ENCODE assay signal across 14 cellular contexts in genomic region chr22:46472722-46473016, GRCh38.
DNase-seq lines count a peak whose midpoint lies in the region; ATAC-seq and TF ChIP-seq lines count a peak whose summit lies in the region.
"Had no signal": no experiment of that assay in that cellular context is flagged by ENCODE, and none has a peak within 500 bp of the region (broad histone marks: within the 10 kb centered on the region; RNA-seq: fewer than 3 reads in every experiment).

No MANE protein-coding gene starts in this region.

- intact Hi-C loops in HCT116 (cut with micrococcal nuclease), result no loop called here
- intact Hi-C loops in psoas muscle (cut with DNase I), result no loop called here

- H3K27me3 ChIP-seq in HCT116 (ENCODE audit: insufficient read depth, low read length) (no peaks in the 10 kb centered on the region), osteoblast (ENCODE audit: insufficient read depth, low read length) (peaks cover 10% of the 10 kb centered on the region), psoas muscle (ENCODE audit: insufficient read depth in 3 of 3, low read length in 2 of 3) (peaks cover 0 to 32% (median 5%) of the 10 kb centered on the region in 3 donors)

- H3K36me3 ChIP-seq in HCT116 (ENCODE audit: control insufficient read depth in 1 of 2, insufficient read depth in 2 of 2, low read length in 2 of 2) (no peaks in the 10 kb centered on the region), osteoblast (ENCODE audit: insufficient read depth, low read length) (no peaks in the 10 kb centered on the region), psoas muscle (ENCODE audit: insufficient read depth in 1 of 2, low read depth in 1 of 2) (no peaks in the 10 kb centered on the region)

- peaks cover 9 to 17% of the 10 kb centered on the region in 2 donors for H3K4me1 Mint-ChIP-seq in natural killer cell treated with Interleukin-12 subunit alpha and Interleukin-12 subunit beta and Interleukin-15 and Interleukin-18, amount 100 ng/mL, for 72 hours (ENCODE audit: low read depth in 2 of 2)

- H4K20me1 ChIP-seq in HCT116 (ENCODE audit: insufficient read depth) (no peaks in the 10 kb centered on the region), osteoblast (ENCODE audit: insufficient read depth, low read length) (no peaks in the 10 kb centered on the region)

- TF ChIP-seq POLR2A in HCT116 (IDR thresholded peaks at IDR 0.05; ENCODE audit: borderline replicate concordance, extremely low read depth, insufficient read depth, insufficient read length), result no peak

- no peaks in the 10 kb centered on the region for H3K9me3 ChIP-seq in HCT116 (ENCODE audit: control insufficient read depth in 1 of 2, insufficient read depth in 1 of 2, low read depth in 1 of 2, low read length in 2 of 2)
- no peaks in the 10 kb centered on the region for H3K9me3 ChIP-seq in osteoblast (ENCODE audit: low read depth, low read length)
- H3K9me3 ChIP-seq in psoas muscle, result no peaks in the 10 kb centered on the region

- H3K4me3 Mint-ChIP-seq in natural killer cell treated with Interleukin-12 subunit alpha and Interleukin-12 subunit beta and Interleukin-15 and Interleukin-18, amount 100 ng/mL, for 72 hours, result no peak overlapping the region
- H3K4me3 Mint-ChIP-seq: CD4-positive, alpha-beta memory T cell had no signal

- no peak overlapping the region for H3K9ac ChIP-seq in HCT116 (ENCODE audit: low read length)

- TF ChIP-seq RAD21 in HCT116 (IDR thresholded peaks at IDR 0.05; ENCODE audit: low read depth), result no peak

- H3K9me3 Mint-ChIP-seq in natural killer cell treated with Interleukin-12 subunit alpha and Interleukin-12 subunit beta and Interleukin-15 and Interleukin-18, amount 100 ng/mL, for 72 hours, result no peaks in the 10 kb centered on the region

- no peak overlapping the region for H2AFZ ChIP-seq in HCT116 (ENCODE audit: low read depth, low read length, poor library complexity, severe bottlenecking)
- H2AFZ ChIP-seq in osteoblast (ENCODE audit: low read length), result no peak overlapping the region

- H3K4me2 ChIP-seq in HCT116 (ENCODE audit: low read length) (0 out of 2 replicates have a peak overlapping the region, but pooled peaks have one; percentile 74), osteoblast (ENCODE audit: insufficient read depth, low read length) (no peak overlapping the region)

- H3K9me2 ChIP-seq in HCT116 (ENCODE audit: insufficient read depth), result no peaks in the 10 kb centered on the region

- CTCF ChIA-PET in HCT116 (lab: Charles Lee), result no interaction called here
- CTCF ChIA-PET in RWPE1 (lab: Yijun Ruan, JAX), result no interaction called here

- POLR2A ChIA-PET in HCT116 (lab: Charles Lee), result no interaction called here
- POLR2A ChIA-PET in RWPE1 (lab: Yijun Ruan, JAX; ENCODE audit: low non-redundant PET), result no interaction called here

- H3K27ac ChIP-seq in HCT116 (ENCODE audit: low read depth, low read length), result no peak overlapping the region
- H3K27ac ChIP-seq in RWPE1, result peak overlapping the region; percentile 10; the same call in 1 of the 2 replicates
- H3K27ac ChIP-seq in osteoblast (ENCODE audit: low read depth, low read length), result no peak overlapping the region
- no peak overlapping the region for H3K27ac ChIP-seq in psoas muscle

- H3K4me1 ChIP-seq in HCT116 (ENCODE audit: control insufficient read depth in 1 of 2, insufficient read depth in 2 of 2, low read length in 2 of 2), result peaks cover 16 to 21% of the 10 kb centered on the region in 2 experiments
- no peaks in the 10 kb centered on the region for H3K4me1 ChIP-seq in osteoblast (ENCODE audit: insufficient read depth, low read length)
- no peaks in the 10 kb centered on the region for H3K4me1 ChIP-seq in psoas muscle

- WGBS in psoas muscle, 3 donors, result 78 to 83% (median 82%) methylated on average over 8 of the region's 8 CpGs

- DNase-seq in HCT116 (ENCODE audit: low read depth, low spot score), result no peak
- DNase-seq in RWPE1 (ENCODE audit: low spot score), result no peak
- peak; percentile 32 for DNase-seq in osteoblast (ENCODE audit: insufficient read length, low spot score, missing footprints)
- DNase-seq in natural killer cell treated with Interleukin-12 subunit alpha and Interleukin-12 subunit beta and Interleukin-15 and Interleukin-18, amount 100 ng/mL, for 72 hours (ENCODE audit: low spot score), result no peak
- no peak for DNase-seq in psoas muscle
- no peak for DNase-seq in dedifferentiated amniotic fluid mesenchymal stem cell (ENCODE audit: extremely low spot score)
- DNase-seq: C1 segment of cervical spinal cord; Calu3; CD4-positive, alpha-beta memory T cell; COR-L47; DMS79 treated with DMSO at 0.1 percent for 48 hours; GF-D8; GOT3; HCEC 1CT had no signal

- TF ChIP-seq CTCF in HCT116 (IDR thresholded peaks at IDR 0.05 in 2 of 3, conservative IDR thresholded peaks at IDR 0.05 in 1 of 3; ENCODE audit: borderline replicate concordance in 1 of 3, insufficient read depth in 1 of 3, low read depth in 2 of 3, low read length in 2 of 3) (no peak), RWPE1 (conservative IDR thresholded peaks at IDR 0.05; ENCODE audit: low read depth) (no peak), osteoblast (IDR thresholded peaks at IDR 0.05; ENCODE audit: extremely low read depth, low read depth, low read length) (no peak), psoas muscle (IDR thresholded peaks at IDR 0.05) (no peak)

- ATAC-seq in HCT116 (no peak), psoas muscle (no peak)
- ATAC-seq in natural killer cell treated with Interleukin-12 subunit alpha and Interleukin-12 subunit beta and Interleukin-15 and Interleukin-18, amount 100 ng/mL, for 72 hours, result no peak

- RAD21 ChIA-PET in HCT116 (lab: Charles Lee; ENCODE audit: low non-redundant PET in 1 of 2, low total read pairs in 2 of 2, uncharacterized antibody in 2 of 2, unreplicated experiment in 2 of 2), result no interaction called here

- no peak overlapping the region for H3K4me3 ChIP-seq in HCT116 (replicated peaks in 1 of 2; ENCODE audit: low read depth in 1 of 2, low read length in 2 of 2)
- H3K4me3 ChIP-seq in osteoblast (ENCODE audit: insufficient read depth, low read length), result no peak overlapping the region
- H3K4me3 ChIP-seq in psoas muscle, result no peak overlapping the region

- no TSS peak for BruUV-seq in HCT116 (replicated peaks; lab: Mats Ljungman, UMichigan)

- no peaks in the 10 kb centered on the region for H3K36me3 Mint-ChIP-seq in natural killer cell treated with Interleukin-12 subunit alpha and Interleukin-12 subunit beta and Interleukin-15 and Interleukin-18, amount 100 ng/mL, for 72 hours
- H3K36me3 Mint-ChIP-seq: CD4-positive, alpha-beta memory T cell had no signal

- peaks cover 0 to 5% of the 10 kb centered on the region in 2 donors for H3K27me3 Mint-ChIP-seq in natural killer cell treated with Interleukin-12 subunit alpha and Interleukin-12 subunit beta and Interleukin-15 and Interleukin-18, amount 100 ng/mL, for 72 hours

- no peak overlapping the region for H3K27ac Mint-ChIP-seq in natural killer cell treated with Interleukin-12 subunit alpha and Interleukin-12 subunit beta and Interleukin-15 and Interleukin-18, amount 100 ng/mL, for 72 hours
- H3K27ac Mint-ChIP-seq: CD4-positive, alpha-beta memory T cell had no signal

- H3K79me2 ChIP-seq in HCT116 (ENCODE audit: insufficient read depth, low read length) (no peaks in the 10 kb centered on the region), osteoblast (ENCODE audit: insufficient read depth, low read length) (no peaks in the 10 kb centered on the region)

TF ChIP-seq in HCT116, 20 proteins besides CTCF, POLR2A, EP300 and RAD21:
- TF ChIP-seq POLR2AphosphoS5 (IDR thresholded peaks at IDR 0.05; ENCODE audit: low read depth, low read length) (no peak), ZBTB33 (IDR thresholded peaks at IDR 0.05; ENCODE audit: extremely low read depth, insufficient replicate concordance, low read length) (no peak), REST (IDR thresholded peaks at IDR 0.05; ENCODE audit: low read depth) (no peak), FOSL1 (IDR thresholded peaks at IDR 0.05; ENCODE audit: low read depth) (no peak), SRF (IDR thresholded peaks at IDR 0.05; ENCODE audit: low read depth) (no peak)
